Comparison of ENCODE assay signal across 4 cellular contexts in the genomic region with DNA sequence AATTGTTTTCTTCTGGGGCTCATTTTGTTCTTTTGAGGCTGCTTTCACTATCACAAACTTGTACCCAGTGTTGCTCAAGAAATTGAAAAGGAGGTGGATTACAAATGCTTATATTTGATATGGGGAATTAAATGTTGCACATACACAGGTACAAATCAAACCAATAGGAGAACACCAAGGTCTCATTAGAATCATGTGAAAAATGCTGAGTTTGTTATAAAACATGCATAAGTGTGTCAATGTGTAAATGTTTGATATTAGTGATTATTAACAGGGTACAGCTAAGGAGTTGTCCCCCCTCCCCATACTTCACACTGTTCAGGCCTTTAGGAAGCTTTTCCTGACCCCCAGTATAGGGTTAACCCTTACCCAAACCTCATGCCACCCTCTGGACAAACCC.
TF ChIP-seq lines count a peak whose summit lies in the region.

No MANE protein-coding gene starts in this region.

TF ChIP-seq in HepG2, 621 proteins besides CTCF, POLR2A, EP300 and RAD21:
- TF ChIP-seq ZNF614 (CRISPR knock-in tag; IDR thresholded peaks at IDR 0.05; ENCODE audit: borderline replicate concordance) (no peak), PAWR (CRISPR knock-in tag; IDR thresholded peaks at IDR 0.05; ENCODE audit: borderline replicate concordance) (no peak), MAFF (IDR thresholded peaks at IDR 0.05; ENCODE audit: low read depth, low read length) (peak; percentile 40; the same call in 1 of the 2 replicates), MAFK (conservative IDR thresholded peaks at IDR 0.05 in 1 of 2, IDR thresholded peaks at IDR 0.05 in 1 of 2; ENCODE audit: low read length in 2 of 2) (peak; percentile 47 to 69; a peak in 2 of 4 replicates), SRY (CRISPR knock-in tag; IDR thresholded peaks at IDR 0.05) (no peak), U2AF1 (optimal IDR thresholded peaks at IDR 0.05; ENCODE audit: low read depth, low read length) (no peak), CEBPG (CRISPR knock-in tag; IDR thresholded peaks at IDR 0.05) (no peak), ELF3 (CRISPR knock-in tag; IDR thresholded peaks at IDR 0.05) (no peak), NFIC (IDR thresholded peaks at IDR 0.05; ENCODE audit: low read length) (no peak), PCBP1 (IDR thresholded peaks at IDR 0.05; ENCODE audit: borderline replicate concordance, low read depth, low read length) (no peak), ESRRA (CRISPR knock-in tag; IDR thresholded peaks at IDR 0.05; ENCODE audit: low read depth) (no peak)
TF ChIP-seq in HepG2: peak in this region for 2.

TF ChIP-seq in A549, 52 proteins besides CTCF, POLR2A, EP300 and RAD21:
- peak; percentile 50 for TF ChIP-seq MAFK (IDR thresholded peaks at IDR 0.05; ENCODE audit: partially characterized antibody)
- TF ChIP-seq ZNF302 (CRISPR knock-in tag; IDR thresholded peaks at IDR 0.05) = no peak

TF ChIP-seq in IMR-90, 13 proteins besides CTCF, POLR2A, EP300 and RAD21:
- TF ChIP-seq NFE2L2 (IDR thresholded peaks at IDR 0.05; ENCODE audit: low read depth, low read length) (no peak), USF2 (IDR thresholded peaks at IDR 0.05; ENCODE audit: low read depth, low read length) (no peak), SMC3 (IDR thresholded peaks at IDR 0.05; ENCODE audit: low read depth, low read length) (no peak), MAFK (IDR thresholded peaks at IDR 0.05; ENCODE audit: low read depth, low read length) (peak; percentile 53), RFX5 (IDR thresholded peaks at IDR 0.05; ENCODE audit: low read depth, low read length) (no peak), CEBPB (IDR thresholded peaks at IDR 0.05; ENCODE audit: low read depth, low read length) (no peak), CHD1 (IDR thresholded peaks at IDR 0.05; ENCODE audit: low read depth, low read length) (no peak)
TF ChIP-seq in IMR-90: peak in this region for 1.

TF ChIP-seq in K562, 482 proteins besides CTCF, POLR2A, EP300 and RAD21:
- TF ChIP-seq ZNF121 (CRISPR knock-in tag; conservative IDR thresholded peaks at IDR 0.05) (no peak), CREB1 (IDR thresholded peaks at IDR 0.05) (no peak), CREB1 (CRISPR knock-in tag; IDR thresholded peaks at IDR 0.05) (no peak), SUPT5H (IDR thresholded peaks at IDR 0.05) (no peak), ZNF75A (CRISPR knock-in tag; IDR thresholded peaks at IDR 0.05) (no peak), CC2D1A (IDR thresholded peaks at IDR 0.05) (no peak), ZNF316 (IDR thresholded peaks at IDR 0.05) (peak; percentile 18; the same call in 1 of the 2 replicates), MLX (CRISPR knock-in tag; conservative IDR thresholded peaks at IDR 0.05) (no peak)
